Comparison of ENCODE assay signal across 22 cellular contexts in genomic region chr13:31154939-31155338, GRCh38.
"Had no signal": no experiment of that assay in that cellular context is flagged by ENCODE, and none has a peak within 500 bp of the region (broad histone marks: within the 10 kb centered on the region; RNA-seq: fewer than 3 reads in every experiment).

No MANE protein-coding gene starts in this region.

- ATAC-seq: body of pancreas; foreskin keratinocyte; naive thymus-derived CD4-positive, alpha-beta T cell had no signal

- DNase-seq: activated CD4-positive, alpha-beta T cell treated with anti-CD3 and anti-CD28 coated beads for 1 hour; activated CD4-positive, alpha-beta T cell treated with anti-CD3 and anti-CD28 coated beads, Interleukin-2, amount 50 U/mL, for 48 hours; activated effector memory CD4-positive, alpha-beta T cell treated with anti-CD3 and anti-CD28 coated beads, Interleukin-2, amount 50 U/mL, for 16 hours; activated T-cell treated with anti-CD3 and anti-CD28 coated beads, Interleukin-2, amount 50 U/mL, for 1 hour; amygdala; body of pancreas; caudate nucleus; effector CD4-positive, alpha-beta T cell; esophagus squamous epithelium; foreskin keratinocyte; islet precursor cell; naive thymus-derived CD4-positive, alpha-beta T cell; stimulated activated CD4-positive, alpha-beta T cell treated with anti-CD3 and anti-CD28 coated beads, Interleukin-4, amount 100 ng/mL, for 4 hours; stimulated activated CD8-positive, alpha-beta memory T cell treated with anti-CD3 and anti-CD28 coated beads, Interleukin-4, amount 100 ng/mL, for 48 hours; stimulated activated naive CD4-positive, alpha-beta T cell treated with Interleukin-2 at 50 U/mL for 16 hours; SW 1271; T-helper 9 cell; transverse colon had no signal

- H3K4me1 ChIP-seq: foreskin keratinocyte had no signal

- H3K9me3 ChIP-seq: body of pancreas, esophagus squamous epithelium, transverse colon, vagina had no signal

- H3K27me3 ChIP-seq: body of pancreas, esophagus squamous epithelium, foreskin keratinocyte, transverse colon, vagina had no signal

- H3K4me2 ChIP-seq: smooth muscle cell had no signal

- FAIRE-seq: endothelial cell of umbilical vein had no signal

- H3K27ac ChIP-seq: body of pancreas, coronary artery, esophagus squamous epithelium, foreskin keratinocyte, transverse colon, vagina had no signal

- H3K4me3 ChIP-seq: body of pancreas, coronary artery, esophagus squamous epithelium, smooth muscle cell, transverse colon, vagina had no signal
